19 cellular contexts compared by ENCODE assay signal in the genomic region with DNA sequence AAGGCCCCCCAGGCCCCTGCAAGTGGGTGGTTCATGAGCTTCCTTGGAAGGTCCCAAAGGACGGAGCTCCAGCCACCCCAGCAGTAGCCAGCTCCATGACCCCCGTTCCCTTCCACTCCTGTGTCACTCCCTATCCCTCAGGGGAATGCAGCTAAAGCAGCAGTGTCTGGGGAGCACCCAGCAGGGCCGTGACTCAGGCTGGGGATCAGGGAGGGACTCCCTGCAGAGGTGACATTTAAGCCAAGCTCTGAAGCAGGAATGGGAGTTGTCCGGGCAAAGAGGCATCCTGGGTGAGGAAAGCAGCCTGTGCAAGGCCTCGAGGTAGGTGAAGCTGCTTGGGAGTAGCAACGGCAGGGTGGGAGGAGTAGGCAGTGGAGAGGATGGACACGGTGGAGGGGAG. TPM values are rescaled to one million over a fixed set of nuclear protein-coding genes. Genes with fewer than 3 reads are reported as not detected.
"Had no signal": no experiment of that assay in that cellular context is flagged by ENCODE, and none has a peak within 500 bp of the region (broad histone marks: within the 10 kb centered on the region; RNA-seq: fewer than 3 reads in every experiment).

No MANE protein-coding gene starts in this region.

- H3K9me3 ChIP-seq: breast epithelium, esophagus squamous epithelium, pancreas, psoas muscle, suprapubic skin, upper lobe of right lung had no signal

- H3K4me3 ChIP-seq: breast epithelium, esophagus squamous epithelium, pancreas, psoas muscle, smooth muscle cell, suprapubic skin, tibial artery, upper lobe of right lung had no signal

- H3K27ac ChIP-seq: breast epithelium, esophagus squamous epithelium, pancreas, psoas muscle, suprapubic skin, tibial artery, upper lobe of right lung had no signal

- FAIRE-seq: pancreas had no signal

- DNase-seq: activated CD4-positive, alpha-beta T cell treated with anti-CD3 and anti-CD28 coated beads for 36 hours; activated CD4-positive, CD25-positive, alpha-beta regulatory T cell; activated CD8-positive, alpha-beta memory T cell treated with anti-CD3 and anti-CD28 coated beads, Interleukin-2, amount 10 ng/mL, durations not matched to agents 7 days and 5 days; activated CD8-positive, alpha-beta T cell treated with anti-CD3 and anti-CD28 coated beads, Interleukin-2, amount 10 ng/mL, durations not matched to agents 7 days and 5 days; activated naive CD4-positive, alpha-beta T cell; activated T-cell treated with anti-CD3 and anti-CD28 coated beads, Interleukin-2, amount 50 U/mL, for 48 hours; central memory CD4-positive, alpha-beta T cell; esophagus squamous epithelium; foreskin melanocyte; left ventricle myocardium superior; pancreas; stimulated activated CD4-positive, alpha-beta T cell treated with anti-CD3 and anti-CD28 coated beads, Interleukin-1b, Interleukin-23, amount 100 ng/mL, for 48 hours; stimulated activated naive B cell treated with anti-CD40 and anti-IgM and Interleukin-4, amounts not matched to agents 10 μg/mL and 1 μg/mL and 100 μg/mL, for 72 hours; tibial artery; upper lobe of right lung had no signal

- H3K36me3 ChIP-seq: breast epithelium, esophagus squamous epithelium, pancreas, suprapubic skin, tibial artery, upper lobe of right lung had no signal

- H3K4me2 ChIP-seq: smooth muscle cell had no signal

- H3K4me1 ChIP-seq: breast epithelium, esophagus squamous epithelium, pancreas, psoas muscle, suprapubic skin, tibial artery, upper lobe of right lung had no signal

- H3K27me3 ChIP-seq: pancreas had no signal

RNA-seq across cellular contexts. Expression of a gene that starts 11.1 kb away (rescaled TPM):
- total RNA-seq: left ventricle myocardium superior had no signal
